ENCODE assay signal across 17 cellular contexts in genomic region chr17:69857412-69857835, GRCh38.
DNase-seq lines count a peak whose midpoint lies in the region; ATAC-seq, FAIRE-seq and TF ChIP-seq lines count a peak whose summit lies in the region.
"Had no signal": no experiment of that assay in that cellular context is flagged by ENCODE, and none has a peak within 500 bp of the region (broad histone marks: within the 10 kb centered on the region; RNA-seq: fewer than 3 reads in every experiment).

No MANE protein-coding gene starts in this region.

- H3K4me1 Mint-ChIP-seq in effector memory CD8-positive, alpha-beta T cell (ENCODE audit: low read depth in 2 of 2): no peaks in the 10 kb centered on the region
- H3K4me1 Mint-ChIP-seq: activated CD8-positive, alpha-beta memory T cell treated with anti-CD3 and anti-CD28 coated beads, Interleukin-2, amount 10 ng/mL, durations not matched to agents 7 days and 5 days; B cell; stimulated activated memory B cell treated with anti-CD40 and anti-IgM and Interleukin-4, amounts not matched to agents 10 μg/mL and 1 μg/mL and 100 μg/mL, for 72 hours had no signal

- H3F3A ChIP-seq in GM23248 (ENCODE audit: insufficient read depth): peaks cover 23% of the 10 kb centered on the region

- intact Hi-C loops in A673 (cut with micrococcal nuclease; ENCODE audit: unreplicated experiment): no loop called here

- no TSS peak for BruUV-seq in A673 (replicated peaks; lab: Mats Ljungman, UMichigan)

- peaks cover 13% of the 10 kb centered on the region for H3K4me1 ChIP-seq in A549
- peaks cover 28% of the 10 kb centered on the region for H3K4me1 ChIP-seq in GM23248 (ENCODE audit: insufficient read depth)
- H3K4me1 ChIP-seq in RWPE2 (ENCODE audit: insufficient read depth, poor library complexity, severe bottlenecking): peaks cover 9% of the 10 kb centered on the region
- no peaks in the 10 kb centered on the region for H3K4me1 ChIP-seq in A673 (ENCODE audit: insufficient read depth, low read length, poor library complexity, severe bottlenecking)

- H3K27ac Mint-ChIP-seq in effector memory CD8-positive, alpha-beta T cell: no peak overlapping the region
- H3K27ac Mint-ChIP-seq: activated CD8-positive, alpha-beta memory T cell treated with anti-CD3 and anti-CD28 coated beads, Interleukin-2, amount 10 ng/mL, durations not matched to agents 7 days and 5 days; B cell; stimulated activated memory B cell treated with anti-CD40 and anti-IgM and Interleukin-4, amounts not matched to agents 10 μg/mL and 1 μg/mL and 100 μg/mL, for 72 hours had no signal

- CTCF ChIA-PET in A549 (lab: Yijun Ruan, JAX) (interaction anchor here (1.0 to 1.9 kb wide), 2 partner anchors 248 to 250 kb away, joined by 3 to 5 read pairs; no protein-coding TSS in a partner anchor), A673 (lab: Charles Lee) (no interaction called here)

- no peaks in the 10 kb centered on the region for H3K27me3 ChIP-seq in GM23248 (replicated peaks; ENCODE audit: insufficient read depth)
- H3K27me3 ChIP-seq in RWPE2 (ENCODE audit: insufficient read depth, poor library complexity, severe bottlenecking): no peaks in the 10 kb centered on the region
- no peaks in the 10 kb centered on the region for H3K27me3 ChIP-seq in A673 (replicated peaks; ENCODE audit: insufficient read depth, low read depth, low read length, poor library complexity)

- peak overlapping the region; percentile 43 for H3K4me2 ChIP-seq in A549
- no peak overlapping the region for H3K4me2 ChIP-seq in GM23248 (ENCODE audit: unreplicated experiment)

- TF ChIP-seq CTCF in A549 (IDR thresholded peaks at IDR 0.05) (no peak), RWPE2 (IDR thresholded peaks at IDR 0.05; ENCODE audit: poor library complexity, severe bottlenecking) (no peak), GM20000 (IDR thresholded peaks at IDR 0.05; ENCODE audit: extremely low read depth, missing control alignments) (no peak), A673 (conservative IDR thresholded peaks at IDR 0.05; ENCODE audit: low read depth, low read length) (no peak)

- no peak overlapping the region for H3K4me3 Mint-ChIP-seq in effector memory CD8-positive, alpha-beta T cell
- H3K4me3 Mint-ChIP-seq: activated CD8-positive, alpha-beta memory T cell treated with anti-CD3 and anti-CD28 coated beads, Interleukin-2, amount 10 ng/mL, durations not matched to agents 7 days and 5 days; B cell; stimulated activated memory B cell treated with anti-CD40 and anti-IgM and Interleukin-4, amounts not matched to agents 10 μg/mL and 1 μg/mL and 100 μg/mL, for 72 hours had no signal

- TF ChIP-seq POLR2A in A549 (IDR thresholded peaks at IDR 0.05; ENCODE audit: low read length): no peak

- H3K27ac ChIP-seq in A549: peak overlapping the region; percentile 42 to 52; a peak in 4 of 6 replicates
- peak overlapping the region; percentile 40 for H3K27ac ChIP-seq in GM23248
- no peak overlapping the region for H3K27ac ChIP-seq in RWPE2 (ENCODE audit: poor library complexity, severe bottlenecking)
- no peak overlapping the region for H3K27ac ChIP-seq in A673 (ENCODE audit: low read depth, low read length, poor library complexity, severe bottlenecking)

- peak in 1 of 2 experiments; percentile 59 for DNase-seq in A549 (ENCODE audit: low read depth in 1 of 2, low spot score in 1 of 2)
- peak; percentile 82 for DNase-seq in GM23248
- DNase-seq in RWPE2 (ENCODE audit: low spot score): no peak
- DNase-seq in fibroblast of the conjunctiva (ENCODE audit: low read depth): peak; percentile 91
- no peak for DNase-seq in GM20000 (ENCODE audit: low spot score)
- DNase-seq in effector memory CD8-positive, alpha-beta T cell: no peak
- DNase-seq in A673 (ENCODE audit: low spot score): no peak
- DNase-seq: activated CD8-positive, alpha-beta memory T cell treated with anti-CD3 and anti-CD28 coated beads, Interleukin-2, amount 10 ng/mL, durations not matched to agents 7 days and 5 days; anterior cingulate cortex; kidney; NCI-H1092; NCI-H526 treated with DMSO at 0.1 percent for 48 hours; stimulated activated CD4-positive, alpha-beta T cell treated with anti-CD3 and anti-CD28 coated beads, Interleukin-15, amount 100 ng/mL, for 24 hours; T-helper 2 cell had no signal

- H3K9me3 Mint-ChIP-seq in effector memory CD8-positive, alpha-beta T cell: peaks cover 0 to 2% of the 10 kb centered on the region in 2 donors

- peak; percentile 71 to 96 for ATAC-seq in A549
- ATAC-seq in RWPE2 (ENCODE audit: low read depth): peak; percentile 48; the same call in 1 of the 3 replicates
- no peak for ATAC-seq in effector memory CD8-positive, alpha-beta T cell (replicated peaks)
- no peak for ATAC-seq in HG03520 (IDR thresholded peaks at IDR 0.05; ENCODE audit: unreplicated experiment)
- ATAC-seq: activated CD8-positive, alpha-beta memory T cell treated with anti-CD3 and anti-CD28 coated beads, Interleukin-2, amount 10 ng/mL, durations not matched to agents 7 days and 5 days; stimulated activated memory B cell treated with anti-CD40 and anti-IgM and Interleukin-4, amounts not matched to agents 10 μg/mL and 1 μg/mL and 100 μg/mL, for 72 hours had no signal

- H3K36me3 Mint-ChIP-seq in effector memory CD8-positive, alpha-beta T cell (ENCODE audit: insufficient read depth): peaks cover 4% of the 10 kb centered on the region
- H3K36me3 Mint-ChIP-seq: stimulated activated memory B cell treated with anti-CD40 and anti-IgM and Interleukin-4, amounts not matched to agents 10 μg/mL and 1 μg/mL and 100 μg/mL, for 72 hours had no signal

- H3K27me3 Mint-ChIP-seq in effector memory CD8-positive, alpha-beta T cell: no peaks in the 10 kb centered on the region
- H3K27me3 Mint-ChIP-seq: activated CD8-positive, alpha-beta memory T cell treated with anti-CD3 and anti-CD28 coated beads, Interleukin-2, amount 10 ng/mL, durations not matched to agents 7 days and 5 days; B cell; stimulated activated memory B cell treated with anti-CD40 and anti-IgM and Interleukin-4, amounts not matched to agents 10 μg/mL and 1 μg/mL and 100 μg/mL, for 72 hours had no signal

- no peak for TF ChIP-seq EP300 in A549 (IDR thresholded peaks at IDR 0.05)

- POLR2A ChIA-PET in A549 (lab: Yijun Ruan, JAX): no interaction called here
- POLR2A ChIA-PET in A673 (lab: Charles Lee; ENCODE audit: low non-redundant PET): no interaction called here

- H3K4me3 ChIP-seq in A549: no peak overlapping the region
- no peak overlapping the region for H3K4me3 ChIP-seq in GM23248
- H3K4me3 ChIP-seq in RWPE2 (ENCODE audit: severe bottlenecking): no peak overlapping the region
- H3K4me3 ChIP-seq in A673 (ENCODE audit: low read depth, low read length, poor library complexity, severe bottlenecking): no peak overlapping the region

- H3K9me3 ChIP-seq in A549: no peaks in the 10 kb centered on the region
- no peaks in the 10 kb centered on the region for H3K9me3 ChIP-seq in GM23248 (ENCODE audit: low read depth)
- H3K9me3 ChIP-seq in RWPE2 (ENCODE audit: severe bottlenecking): peaks cover 3% of the 10 kb centered on the region
- no peaks in the 10 kb centered on the region for H3K9me3 ChIP-seq in A673 (ENCODE audit: low read depth, low read length, poor library complexity, severe bottlenecking)

- H3K79me2 ChIP-seq in GM23248 (ENCODE audit: insufficient read depth): no peaks in the 10 kb centered on the region

- H2AFZ ChIP-seq in GM23248: no peak overlapping the region

- H3K36me3 ChIP-seq in GM23248 (ENCODE audit: low read depth): no peaks in the 10 kb centered on the region; the same call in 1 of the 2 replicates
- no peaks in the 10 kb centered on the region for H3K36me3 ChIP-seq in RWPE2 (ENCODE audit: low read depth)
- no peaks in the 10 kb centered on the region for H3K36me3 ChIP-seq in A673 (ENCODE audit: insufficient read depth, low read length, poor library complexity, severe bottlenecking)

- no peak overlapping the region for H3K9ac ChIP-seq in GM23248

- no peaks in the 10 kb centered on the region for H4K20me1 ChIP-seq in GM23248 (ENCODE audit: insufficient read depth)

- no peaks in the 10 kb centered on the region for H3K9me2 ChIP-seq in GM23248 (ENCODE audit: insufficient read depth)

- TF ChIP-seq RAD21 in A549 (conservative IDR thresholded peaks at IDR 0.05 in 1 of 2, IDR thresholded peaks at IDR 0.05 in 1 of 2): no peak

- peak; percentile 7 for FAIRE-seq in A549 (lab: Jason Lieb, UNC)
- FAIRE-seq: kidney had no signal

- in situ Hi-C loops in GM23248 (cut with MboI): no loop called here

TF ChIP-seq in A549, 52 proteins besides CTCF, POLR2A, EP300 and RAD21:
- TF ChIP-seq CBX8 (IDR thresholded peaks at IDR 0.05) (no peak), JUNB (IDR thresholded peaks at IDR 0.05) (peak; percentile 43; the same call in 1 of the 2 replicates), FOSL2 (IDR thresholded peaks at IDR 0.05) (no peak), FOSL2 (CRISPR knock-in tag; IDR thresholded peaks at IDR 0.05) (peak; percentile 76), CEBPB (IDR thresholded peaks at IDR 0.05) (peak in 1 of 2 experiments; percentile 32; a peak in 1 of 4 replicates)
TF ChIP-seq in A549: peak in this region for 3.

Comparison
In these comparisons a context has a peak if more than half of its experiments do, and no peak if none do; other contexts are left out.
1. ATAC-seq: peak in A549 (2 of 2) and RWPE2 (single experiment); none in effector memory CD8-positive, alpha-beta T cell (single experiment) and HG03520 (single experiment).
2. DNase-seq: peak in GM23248 (single experiment) and fibroblast of the conjunctiva (single experiment); none in RWPE2 (single experiment), GM20000 (single experiment), effector memory CD8-positive, alpha-beta T cell (0 of 3) and A673 (single experiment).
3. H3K27ac ChIP-seq: peak in A549 (2 of 2) and GM23248 (single experiment); none in RWPE2 (single experiment) and A673 (single experiment).